9 cellular contexts compared by ENCODE assay signal in the genomic region with DNA sequence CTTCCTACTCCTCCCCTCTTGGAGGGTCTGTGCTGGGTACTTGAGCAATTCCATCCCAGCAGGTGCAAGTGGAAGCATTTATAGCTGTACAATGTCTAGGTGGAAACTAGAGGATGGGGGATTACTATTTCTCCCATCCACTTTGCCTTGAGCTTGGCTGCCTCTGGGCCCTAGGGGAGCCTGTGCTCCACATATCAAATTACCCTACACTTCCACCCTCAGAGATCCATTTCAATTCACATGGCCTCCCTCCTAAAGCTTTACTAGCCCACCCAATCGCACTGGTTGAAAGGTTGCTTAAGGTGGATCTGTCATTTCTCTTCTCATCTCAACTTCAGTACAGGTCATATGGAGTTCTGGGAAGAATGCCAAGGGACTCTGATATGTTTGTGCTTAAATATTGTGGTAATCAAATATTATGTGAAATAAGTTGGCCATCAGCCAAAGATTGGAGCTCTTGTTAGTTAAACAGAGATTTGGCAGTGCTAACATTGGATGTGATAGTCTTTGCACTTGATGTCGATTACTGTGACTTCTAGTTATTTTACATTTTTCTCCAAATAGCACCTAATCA. TPM values are rescaled to one million over a fixed set of nuclear protein-coding genes. Genes with fewer than 3 reads are reported as not detected.
DNase-seq lines count a peak whose midpoint lies in the region; ATAC-seq, FAIRE-seq and TF ChIP-seq lines count a peak whose summit lies in the region.
"Had no signal": no experiment of that assay in that cellular context is flagged by ENCODE, and none has a peak within 500 bp of the region (broad histone marks: within the 10 kb centered on the region; RNA-seq: fewer than 3 reads in every experiment).

No MANE protein-coding gene starts in this region.

- no peak overlapping the region for H3K4me3 Mint-ChIP-seq in activated CD8-positive, alpha-beta T cell treated with anti-CD3 and anti-CD28 coated beads, Interleukin-2, amount 10 ng/mL, durations not matched to agents 7 days and 5 days
- peak overlapping the region in 4 of 10 donors; percentile 4 to 54 (median 32) for H3K4me3 Mint-ChIP-seq in naive thymus-derived CD8-positive, alpha-beta T cell

- H3K36me3 Mint-ChIP-seq in activated CD8-positive, alpha-beta T cell treated with anti-CD3 and anti-CD28 coated beads, Interleukin-2, amount 10 ng/mL, durations not matched to agents 7 days and 5 days (ENCODE audit: low read depth): peaks cover 53% of the 10 kb centered on the region
- H3K36me3 Mint-ChIP-seq in naive thymus-derived CD8-positive, alpha-beta T cell: peaks cover 0 to 70% (median 3%) of the 10 kb centered on the region in 3 donors
- H3K36me3 Mint-ChIP-seq: naive B cell had no signal

- intact Hi-C loops in sciatic nerve (cut with DNase I): no loop called here

- H3K4me3 ChIP-seq in HEK293 (ENCODE audit: low read depth, low read length): no peak overlapping the region

- peaks cover 0 to 9% of the 10 kb centered on the region in 2 experiments; a peak in 2 of 3 replicates for H3K36me3 ChIP-seq in HEK293 (ENCODE audit: control insufficient read depth in 2 of 2, insufficient read depth in 1 of 2, low read length in 2 of 2)

- POLR2A ChIA-PET in HEK293 (lab: Yijun Ruan, JAX): interaction anchor here (0.6 kb wide), 1 partner anchor 201 kb away, joined by 6 read pairs; no protein-coding TSS in a partner anchor
- POLR2A ChIA-PET in activated CD8-positive, alpha-beta T cell treated with anti-CD3 and anti-CD28 coated beads, Interleukin-2, amount 10 ng/mL, durations not matched to agents 7 days and 5 days (lab: Charles Lee): interaction anchor here (1.2 to 1.6 kb wide), 4 partner anchors 11 to 20 kb away, joined by 3 to 6 read pairs (median 4); a partner anchor contains a TSS
- POLR2A ChIA-PET in naive thymus-derived CD8-positive, alpha-beta T cell (lab: Charles Lee): interaction anchor here (1.3 to 16.1 kb wide), 3 partner anchors 10 to 19 kb away, joined by 7 to 309 read pairs (median 9); a partner anchor contains a TSS

- DNase-seq in NCI-H2107 (lab: John Stamatoyannopoulos, UW): peak; percentile 70
- DNase-seq in activated CD8-positive, alpha-beta T cell treated with anti-CD3 and anti-CD28 coated beads, Interleukin-2, amount 10 ng/mL, durations not matched to agents 7 days and 5 days: no peak
- no peak for DNase-seq in naive thymus-derived CD8-positive, alpha-beta T cell
- DNase-seq in urothelium cell line (ENCODE audit: low spot score): no peak
- DNase-seq in sciatic nerve (ENCODE audit: low spot score): no peak
- DNase-seq: activated naive CD4-positive, alpha-beta T cell treated with Interleukin-2 at 50 U/mL for 16 hours; naive B cell had no signal

- H3K4me1 ChIP-seq in HEK293 (ENCODE audit: control insufficient read depth, insufficient read depth, low read length): peaks cover 6% of the 10 kb centered on the region

- H3K27me3 Mint-ChIP-seq in activated CD8-positive, alpha-beta T cell treated with anti-CD3 and anti-CD28 coated beads, Interleukin-2, amount 10 ng/mL, durations not matched to agents 7 days and 5 days (ENCODE audit: low read depth): no peaks in the 10 kb centered on the region
- no peaks in the 10 kb centered on the region for H3K27me3 Mint-ChIP-seq in naive thymus-derived CD8-positive, alpha-beta T cell
- H3K27me3 Mint-ChIP-seq: naive B cell had no signal

- H3K9me3 Mint-ChIP-seq in activated CD8-positive, alpha-beta T cell treated with anti-CD3 and anti-CD28 coated beads, Interleukin-2, amount 10 ng/mL, durations not matched to agents 7 days and 5 days (ENCODE audit: insufficient read depth): no peaks in the 10 kb centered on the region
- no peaks in the 10 kb centered on the region for H3K9me3 Mint-ChIP-seq in naive thymus-derived CD8-positive, alpha-beta T cell
- H3K9me3 Mint-ChIP-seq: naive B cell had no signal

- H3K27ac ChIP-seq in HEK293 (ENCODE audit: extremely low read depth, low read depth, low read length): no peak overlapping the region

- peak overlapping the region; percentile 76 for H3K27ac Mint-ChIP-seq in activated CD8-positive, alpha-beta T cell treated with anti-CD3 and anti-CD28 coated beads, Interleukin-2, amount 10 ng/mL, durations not matched to agents 7 days and 5 days
- H3K27ac Mint-ChIP-seq in naive thymus-derived CD8-positive, alpha-beta T cell: peak overlapping the region; percentile 37 to 86 (median 82)

- no peak for TF ChIP-seq CTCF in HEK293 (tag by site-specific recombination; IDR thresholded peaks at IDR 0.05)

- FAIRE-seq in urothelium cell line (lab: Jason Lieb, UNC): no peak

- ATAC-seq in activated CD8-positive, alpha-beta T cell treated with anti-CD3 and anti-CD28 coated beads, Interleukin-2, amount 10 ng/mL, durations not matched to agents 7 days and 5 days: no peak
- ATAC-seq in naive thymus-derived CD8-positive, alpha-beta T cell: peak in 1 of 2 donors; percentile 25
- ATAC-seq in HG02852 (IDR thresholded peaks at IDR 0.05; ENCODE audit: unreplicated experiment): no peak
- ATAC-seq in sciatic nerve: no peak

- no peaks in the 10 kb centered on the region for H3K9me3 ChIP-seq in HEK293 (ENCODE audit: control insufficient read depth, insufficient read depth, low read depth, low read length)

- CTCF ChIA-PET in HEK293 (lab: Yijun Ruan, JAX): no interaction called here
- CTCF ChIA-PET in activated CD8-positive, alpha-beta T cell treated with anti-CD3 and anti-CD28 coated beads, Interleukin-2, amount 10 ng/mL, durations not matched to agents 7 days and 5 days (lab: Charles Lee): interaction anchor here (0.7 to 1.6 kb wide), 4 partner anchors 19 to 63 kb away, joined by 3 to 5 read pairs (median 3); a partner anchor contains a TSS

- peaks cover 44% of the 10 kb centered on the region for H3K4me1 Mint-ChIP-seq in activated CD8-positive, alpha-beta T cell treated with anti-CD3 and anti-CD28 coated beads, Interleukin-2, amount 10 ng/mL, durations not matched to agents 7 days and 5 days (ENCODE audit: low read depth)
- peaks cover 13 to 62% (median 44%) of the 10 kb centered on the region in 4 donors for H3K4me1 Mint-ChIP-seq in naive thymus-derived CD8-positive, alpha-beta T cell

TF ChIP-seq in HEK293, 187 proteins besides CTCF, POLR2A, EP300 and RAD21 (continues in another document):
- TF ChIP-seq GLIS2 (tag by site-specific recombination; IDR thresholded peaks at IDR 0.05): no peak
- 0 out of 2 replicates have a peak, but pooled peaks have one; percentile 39 for TF ChIP-seq ZNF184 (tag by site-specific recombination; IDR thresholded peaks at IDR 0.05)
- peak; percentile 51 for TF ChIP-seq GLIS1 (tag by site-specific recombination; IDR thresholded peaks at IDR 0.05)
- TF ChIP-seq, protein P1, sequence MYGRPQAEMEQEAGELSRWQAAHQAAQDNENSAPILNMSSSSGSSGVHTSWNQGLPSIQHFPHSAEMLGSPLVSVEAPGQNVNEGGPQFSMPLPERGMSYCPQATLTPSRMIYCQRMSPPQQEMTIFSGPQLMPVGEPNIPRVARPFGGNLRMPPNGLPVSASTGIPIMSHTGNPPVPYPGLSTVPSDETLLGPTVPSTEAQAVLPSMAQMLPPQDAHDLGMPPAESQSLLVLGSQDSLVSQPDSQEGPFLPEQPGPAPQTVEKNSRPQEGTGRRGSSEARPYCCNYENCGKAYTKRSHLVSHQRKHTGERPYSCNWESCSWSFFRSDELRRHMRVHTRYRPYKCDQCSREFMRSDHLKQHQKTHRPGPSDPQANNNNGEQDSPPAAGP (tag by site-specific recombination; IDR thresholded peaks at IDR 0.05): no peak
- no peak for TF ChIP-seq ZNF677 (tag by site-specific recombination; IDR thresholded peaks at IDR 0.05)
- TF ChIP-seq, protein P2, sequence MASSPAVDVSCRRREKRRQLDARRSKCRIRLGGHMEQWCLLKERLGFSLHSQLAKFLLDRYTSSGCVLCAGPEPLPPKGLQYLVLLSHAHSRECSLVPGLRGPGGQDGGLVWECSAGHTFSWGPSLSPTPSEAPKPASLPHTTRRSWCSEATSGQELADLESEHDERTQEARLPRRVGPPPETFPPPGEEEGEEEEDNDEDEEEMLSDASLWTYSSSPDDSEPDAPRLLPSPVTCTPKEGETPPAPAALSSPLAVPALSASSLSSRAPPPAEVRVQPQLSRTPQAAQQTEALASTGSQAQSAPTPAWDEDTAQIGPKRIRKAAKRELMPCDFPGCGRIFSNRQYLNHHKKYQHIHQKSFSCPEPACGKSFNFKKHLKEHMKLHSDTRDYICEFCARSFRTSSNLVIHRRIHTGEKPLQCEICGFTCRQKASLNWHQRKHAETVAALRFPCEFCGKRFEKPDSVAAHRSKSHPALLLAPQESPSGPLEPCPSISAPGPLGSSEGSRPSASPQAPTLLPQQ (tag by site-specific recombination; IDR thresholded peaks at IDR 0.05): 0 out of 2 replicates have a peak, but pooled peaks have one; percentile 13
- TF ChIP-seq REPIN1 (tag by site-specific recombination; IDR thresholded peaks at IDR 0.05; ENCODE audit: low read depth): no peak
- 0 out of 2 replicates have a peak, but pooled peaks have one; percentile 21 for TF ChIP-seq ZBTB48 (tag by site-specific recombination; IDR thresholded peaks at IDR 0.05)
- TF ChIP-seq ZEB2 (tag by site-specific recombination; IDR thresholded peaks at IDR 0.05): no peak
- TF ChIP-seq ZNF138 (tag by site-specific recombination; IDR thresholded peaks at IDR 0.05; ENCODE audit: borderline replicate concordance): no peak
- TF ChIP-seq, protein P3, sequence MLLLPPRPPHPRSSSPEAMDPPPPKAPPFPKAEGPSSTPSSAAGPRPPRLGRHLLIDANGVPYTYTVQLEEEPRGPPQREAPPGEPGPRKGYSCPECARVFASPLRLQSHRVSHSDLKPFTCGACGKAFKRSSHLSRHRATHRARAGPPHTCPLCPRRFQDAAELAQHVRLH (tag by site-specific recombination; IDR thresholded peaks at IDR 0.05): no peak

RNA-seq across cellular contexts. Expression of a gene that starts 20.6 kb away (rescaled TPM):
- 100 to 1,000 TPM; 303 to 312 TPM for total RNA-seq in activated CD8-positive, alpha-beta T cell treated with anti-CD3 and anti-CD28 coated beads, Interleukin-2, amount 10 ng/mL, durations not matched to agents 7 days and 5 days
- 100 to 1,000 TPM; 234 to 235 TPM for total RNA-seq in naive thymus-derived CD8-positive, alpha-beta T cell
- 100 to 1,000 TPM; 161 to 269 (median 226) TPM for polyA plus RNA-seq in naive thymus-derived CD8-positive, alpha-beta T cell
- total RNA-seq in sciatic nerve: 33.0 TPM
